ENCODE assay signal across 9 cellular contexts in the genomic region with DNA sequence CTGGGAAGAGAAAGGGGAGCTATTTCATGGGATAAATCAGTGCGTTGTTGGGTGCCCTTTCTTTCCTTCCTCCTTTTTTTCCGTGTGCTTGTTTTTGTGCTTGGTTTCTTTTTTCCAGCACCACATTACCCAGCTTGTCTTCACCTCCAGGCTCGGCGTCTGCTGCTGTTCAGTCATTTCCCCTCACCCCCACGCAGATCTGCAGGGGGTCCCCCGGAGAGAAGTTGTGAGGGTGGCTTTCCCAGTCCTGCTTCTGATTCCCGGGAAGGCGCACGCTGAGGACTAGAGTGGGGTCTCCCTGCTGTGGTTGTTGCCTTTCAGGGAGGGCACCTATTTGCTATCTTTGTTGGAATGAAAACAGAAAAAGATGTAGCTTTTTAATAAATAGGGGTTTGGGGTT. TPM values are rescaled to one million over a fixed set of nuclear protein-coding genes. Genes with fewer than 3 reads are reported as not detected.
DNase-seq lines count a peak whose midpoint lies in the region; ATAC-seq lines count a peak whose summit lies in the region.
"Had no signal": no experiment of that assay in that cellular context is flagged by ENCODE, and none has a peak within 500 bp of the region (broad histone marks: within the 10 kb centered on the region; RNA-seq: fewer than 3 reads in every experiment).

No MANE protein-coding gene starts in this region.

- H3K9me3 Mint-ChIP-seq in naive B cell: no peaks in the 10 kb centered on the region

- H3K4me1 Mint-ChIP-seq in naive B cell: peaks cover 59 to 76% (median 72%) of the 10 kb centered on the region in 3 donors

- no peak overlapping the region for H3K9ac ChIP-seq in HUES6 (ENCODE audit: low read length)

- H3K36me3 ChIP-seq in ACC112 (ENCODE audit: insufficient read depth, low read length) (no peaks in the 10 kb centered on the region), HUES6 (ENCODE audit: control insufficient read depth, insufficient read depth, low read length) (no peaks in the 10 kb centered on the region)

- H3K27ac ChIP-seq in ACC112 (ENCODE audit: low read depth, low read length) (no peak overlapping the region), HUES6 (ENCODE audit: low read depth, low read length) (no peak overlapping the region), caudate nucleus (ENCODE audit: low read depth, low read length) (peak overlapping the region; percentile 80)
- H3K27ac ChIP-seq: epithelial cell of prostate had no signal

- H3K27ac Mint-ChIP-seq in naive B cell: peak overlapping the region; percentile 98 to 99 (median 99)

- H3K79me2 ChIP-seq in ACC112 (ENCODE audit: control insufficient read depth, insufficient read depth, low read length, unreplicated experiment): no peaks in the 10 kb centered on the region

- DNase-seq in caudate nucleus (lab: John Stamatoyannopoulos, UW) (peak in 1 of 61 donors; percentile 8), naive B cell (no peak), DMS 273 (lab: John Stamatoyannopoulos, UW; ENCODE audit: unreplicated experiment) (no peak), SHP77 treated with DMSO at 0.1 percent for 48 hours (lab: John Stamatoyannopoulos, UW) (no peak), DMS79 (lab: John Stamatoyannopoulos, UW) (no peak)

- H3K27me3 ChIP-seq in ACC112 (ENCODE audit: insufficient read depth, low read length) (no peaks in the 10 kb centered on the region), HUES6 (ENCODE audit: control insufficient read depth, insufficient read depth, low read length) (peaks cover 46% of the 10 kb centered on the region)

- no peaks in the 10 kb centered on the region for H3K4me1 ChIP-seq in ACC112 (ENCODE audit: control insufficient read depth, insufficient read depth, low read length, unreplicated experiment)
- H3K4me1 ChIP-seq in HUES6 (ENCODE audit: control insufficient read depth, insufficient read depth, low read length): peaks cover 23% of the 10 kb centered on the region

- H3K27me3 Mint-ChIP-seq in naive B cell: no peaks in the 10 kb centered on the region

- H3K36me3 Mint-ChIP-seq in naive B cell: peaks cover 0 to 8% of the 10 kb centered on the region in 2 donors

- ATAC-seq in naive B cell (ENCODE audit: low read depth in 2 of 2) (no peak), HG02852 (IDR thresholded peaks at IDR 0.05; ENCODE audit: unreplicated experiment) (no peak)

- H2AFZ ChIP-seq in ACC112 (ENCODE audit: low read length, unreplicated experiment): peak overlapping the region; percentile 95

- no peaks in the 10 kb centered on the region for H3K9me3 ChIP-seq in HUES6 (ENCODE audit: control insufficient read depth, insufficient read depth, low read depth, low read length)

- H3K4me3 ChIP-seq in ACC112 (ENCODE audit: low read depth, low read length) (peak overlapping the region; percentile 96), HUES6 (ENCODE audit: low read depth, low read length) (peak overlapping the region; percentile 93)

- H3K4me3 Mint-ChIP-seq in naive B cell: peak overlapping the region; percentile 97 to 100 (median 98)

RNA-seq across cellular contexts. Expression of a gene that starts 1.6 kb away (rescaled TPM):
- polyA plus RNA-seq in naive B cell (ENCODE audit: low read depth in 6 of 6): 10 to 100 TPM; 12.2 to 54.1 (median 35.6) TPM
